Comparison of ENCODE assay signal across 17 cellular contexts in the genomic region with DNA sequence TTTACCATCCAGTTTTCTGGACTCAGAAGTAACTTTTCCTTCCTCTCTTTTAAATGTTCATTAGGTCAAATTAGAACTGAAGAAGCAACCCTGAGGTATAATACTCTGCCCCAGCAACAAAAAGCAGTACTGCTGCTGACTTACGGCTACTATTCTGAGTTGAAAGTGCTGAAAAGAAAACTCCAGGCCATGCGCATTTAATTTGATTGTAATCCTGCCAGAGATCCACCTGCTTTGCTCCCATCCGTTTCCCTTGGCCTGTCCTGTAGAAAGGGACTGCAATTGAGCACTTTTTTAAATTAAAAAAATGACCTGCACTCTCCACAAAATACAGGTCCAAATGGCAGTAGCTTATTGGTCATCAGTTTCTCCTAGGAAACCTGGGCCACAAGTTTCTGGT.
DNase-seq lines count a peak whose midpoint lies in the region; ATAC-seq lines count a peak whose summit lies in the region.
"Had no signal": no experiment of that assay in that cellular context is flagged by ENCODE, and none has a peak within 500 bp of the region (broad histone marks: within the 10 kb centered on the region; RNA-seq: fewer than 3 reads in every experiment).

No MANE protein-coding gene starts in this region.

- no peak for ATAC-seq in stimulated activated naive CD8-positive, alpha-beta T cell treated with anti-CD3 and anti-CD28 coated beads, Interleukin-15, Interleukin-2, amounts not matched to agents 100 U/mL and 50 U/mL, for 24 hours
- ATAC-seq in activated naive CD8-positive, alpha-beta T cell treated with anti-CD3 and anti-CD28 coated beads, Interleukin-2, amount 10 ng/mL, durations not matched to agents 7 days and 5 days (ENCODE audit: low read depth): no peak
- ATAC-seq in HG03378 (IDR thresholded peaks at IDR 0.05; ENCODE audit: unreplicated experiment): no peak
- ATAC-seq: gastroesophageal sphincter, K562, left ventricle myocardium superior had no signal

- no peak for DNase-seq in stimulated activated naive CD8-positive, alpha-beta T cell treated with anti-CD3 and anti-CD28 coated beads, Interleukin-15, Interleukin-2, amounts not matched to agents 100 U/mL and 50 U/mL, for 24 hours
- DNase-seq in NCI-H146 (lab: John Stamatoyannopoulos, UW) (peak; percentile 71), inferior parietal cortex (ENCODE audit: extremely low spot score) (no peak)
- DNase-seq in activated naive CD8-positive, alpha-beta T cell treated with anti-CD3 and anti-CD28 coated beads, Interleukin-2, amount 10 ng/mL, durations not matched to agents 7 days and 5 days: no peak
- DNase-seq in stimulated activated CD4-positive, alpha-beta T cell treated with anti-CD3 and anti-CD28 coated beads, Interleukin-4, amount 100 ng/mL, for 4 hours: no peak
- DNase-seq: activated CD4-positive, CD25-positive, alpha-beta regulatory T cell; C1 segment of cervical spinal cord; EL; erythroblast; left ventricle myocardium superior; NCI-H1048; trophoblast cell had no signal

- POLR2A ChIA-PET in activated naive CD8-positive, alpha-beta T cell treated with anti-CD3 and anti-CD28 coated beads, Interleukin-2, amount 10 ng/mL, durations not matched to agents 7 days and 5 days (lab: Charles Lee): interaction anchor here (0.6 to 5.9 kb wide), 7 partner anchors 15 to 724 kb away, joined by 3 to 156 read pairs (median 4); no protein-coding TSS in a partner anchor

- H3K4me3 Mint-ChIP-seq in stimulated activated naive CD8-positive, alpha-beta T cell treated with anti-CD3 and anti-CD28 coated beads, Interleukin-15, Interleukin-2, amounts not matched to agents 100 ng/mL and 50 ng/mL, for 24 hours: no peak overlapping the region
- H3K4me3 Mint-ChIP-seq in activated naive CD8-positive, alpha-beta T cell treated with anti-CD3 and anti-CD28 coated beads, Interleukin-2, amount 10 ng/mL, durations not matched to agents 7 days and 5 days: peak overlapping the region; percentile 4
- H3K4me3 Mint-ChIP-seq: dendritic cell treated with granulocyte-macrophage colony-stimulating factor and Interleukin-4, amounts not matched to agents 40 ng/mL and 50 ng/mL, for 4 days had no signal

- H3K4me1 Mint-ChIP-seq in stimulated activated naive CD8-positive, alpha-beta T cell treated with anti-CD3 and anti-CD28 coated beads, Interleukin-15, Interleukin-2, amounts not matched to agents 100 ng/mL and 50 ng/mL, for 24 hours (ENCODE audit: low read depth): peaks cover 91% of the 10 kb centered on the region
- peaks cover 71% of the 10 kb centered on the region for H3K4me1 Mint-ChIP-seq in activated naive CD8-positive, alpha-beta T cell treated with anti-CD3 and anti-CD28 coated beads, Interleukin-2, amount 10 ng/mL, durations not matched to agents 7 days and 5 days

- H3K36me3 Mint-ChIP-seq in stimulated activated naive CD8-positive, alpha-beta T cell treated with anti-CD3 and anti-CD28 coated beads, Interleukin-15, Interleukin-2, amounts not matched to agents 100 ng/mL and 50 ng/mL, for 24 hours (ENCODE audit: low read depth): no peaks in the 10 kb centered on the region
- peaks cover 10% of the 10 kb centered on the region for H3K36me3 Mint-ChIP-seq in activated naive CD8-positive, alpha-beta T cell treated with anti-CD3 and anti-CD28 coated beads, Interleukin-2, amount 10 ng/mL, durations not matched to agents 7 days and 5 days

- peak overlapping the region; percentile 71 for H3K27ac Mint-ChIP-seq in stimulated activated naive CD8-positive, alpha-beta T cell treated with anti-CD3 and anti-CD28 coated beads, Interleukin-15, Interleukin-2, amounts not matched to agents 100 ng/mL and 50 ng/mL, for 24 hours
- peak overlapping the region; percentile 61 for H3K27ac Mint-ChIP-seq in activated naive CD8-positive, alpha-beta T cell treated with anti-CD3 and anti-CD28 coated beads, Interleukin-2, amount 10 ng/mL, durations not matched to agents 7 days and 5 days
- H3K27ac Mint-ChIP-seq: dendritic cell treated with granulocyte-macrophage colony-stimulating factor and Interleukin-4, amounts not matched to agents 40 ng/mL and 50 ng/mL, for 4 days had no signal

- H3K27me3 Mint-ChIP-seq in stimulated activated naive CD8-positive, alpha-beta T cell treated with anti-CD3 and anti-CD28 coated beads, Interleukin-15, Interleukin-2, amounts not matched to agents 100 ng/mL and 50 ng/mL, for 24 hours: no peaks in the 10 kb centered on the region
- H3K27me3 Mint-ChIP-seq in activated naive CD8-positive, alpha-beta T cell treated with anti-CD3 and anti-CD28 coated beads, Interleukin-2, amount 10 ng/mL, durations not matched to agents 7 days and 5 days: no peaks in the 10 kb centered on the region
- H3K27me3 Mint-ChIP-seq: dendritic cell treated with granulocyte-macrophage colony-stimulating factor and Interleukin-4, amounts not matched to agents 40 ng/mL and 50 ng/mL, for 4 days had no signal

- no peaks in the 10 kb centered on the region for H3K9me3 Mint-ChIP-seq in stimulated activated naive CD8-positive, alpha-beta T cell treated with anti-CD3 and anti-CD28 coated beads, Interleukin-15, Interleukin-2, amounts not matched to agents 100 ng/mL and 50 ng/mL, for 24 hours
- no peaks in the 10 kb centered on the region for H3K9me3 Mint-ChIP-seq in activated naive CD8-positive, alpha-beta T cell treated with anti-CD3 and anti-CD28 coated beads, Interleukin-2, amount 10 ng/mL, durations not matched to agents 7 days and 5 days
- H3K9me3 Mint-ChIP-seq: dendritic cell treated with granulocyte-macrophage colony-stimulating factor and Interleukin-4, amounts not matched to agents 40 ng/mL and 50 ng/mL, for 4 days had no signal
